In genomic region chr18:74796928-74797576, GRCh38 we compare ENCODE assay signal across 9 cellular contexts.
DNase-seq lines count a peak whose midpoint lies in the region; ATAC-seq lines count a peak whose summit lies in the region.
"Had no signal": no experiment of that assay in that cellular context is flagged by ENCODE, and none has a peak within 500 bp of the region (broad histone marks: within the 10 kb centered on the region; RNA-seq: fewer than 3 reads in every experiment).

No MANE protein-coding gene starts in this region.

- intact Hi-C loops in activated CD4-positive, alpha-beta memory T cell treated with anti-CD3 and anti-CD28 coated beads for 36 hours (cut with micrococcal nuclease): no loop called here

- H3K27me3 ChIP-seq in stomach smooth muscle (ENCODE audit: control insufficient read depth in 1 of 2, insufficient read depth in 2 of 2, low read length in 2 of 2): no peaks in the 10 kb centered on the region

- ATAC-seq in HG02642 (IDR thresholded peaks at IDR 0.05; ENCODE audit: poor library complexity, unreplicated experiment): peak; percentile 99

- peaks cover 4% of the 10 kb centered on the region for H3K4me1 ChIP-seq in stomach smooth muscle (ENCODE audit: control insufficient read depth, insufficient read depth, low read length)

- CTCF ChIA-PET in activated CD4-positive, alpha-beta memory T cell treated with anti-CD3 and anti-CD28 coated beads for 36 hours (lab: Charles Lee): interaction anchor here (0.7 kb wide), 1 partner anchor 1530 kb away, joined by 5 read pairs; no protein-coding TSS in a partner anchor
- CTCF ChIA-PET in activated CD4-positive, alpha-beta memory T cell treated with anti-CD3 and anti-CD28 coated beads, Interleukin-2, amount 10 ng/mL, durations not matched to agents 7 days and 5 days (lab: Charles Lee): no interaction called here

- DNase-seq in activated CD4-positive, alpha-beta memory T cell treated with anti-CD3 and anti-CD28 coated beads for 36 hours: peak; percentile 20
- no peak for DNase-seq in activated CD4-positive, alpha-beta memory T cell treated with anti-CD3 and anti-CD28 coated beads, Interleukin-2, amount 10 ng/mL, durations not matched to agents 7 days and 5 days
- peak; percentile 12 for DNase-seq in NCI-H774 (lab: John Stamatoyannopoulos, UW)
- peak; percentile 9 for DNase-seq in germinal center (ENCODE audit: low spot score)
- DNase-seq in HuH-7.5 (ENCODE audit: low spot score): no peak
- DNase-seq in GOT3 (lab: John Stamatoyannopoulos, UW): no peak
- DNase-seq: DND-41 had no signal

- no peak overlapping the region for H3K27ac Mint-ChIP-seq in activated CD4-positive, alpha-beta memory T cell treated with anti-CD3 and anti-CD28 coated beads for 36 hours
- no peak overlapping the region for H3K27ac Mint-ChIP-seq in activated CD4-positive, alpha-beta memory T cell treated with anti-CD3 and anti-CD28 coated beads, Interleukin-2, amount 10 ng/mL, durations not matched to agents 7 days and 5 days

- H3K27me3 Mint-ChIP-seq in activated CD4-positive, alpha-beta memory T cell treated with anti-CD3 and anti-CD28 coated beads for 36 hours: no peaks in the 10 kb centered on the region
- no peaks in the 10 kb centered on the region for H3K27me3 Mint-ChIP-seq in activated CD4-positive, alpha-beta memory T cell treated with anti-CD3 and anti-CD28 coated beads, Interleukin-2, amount 10 ng/mL, durations not matched to agents 7 days and 5 days

- no peaks in the 10 kb centered on the region for H3K36me3 ChIP-seq in stomach smooth muscle (ENCODE audit: control insufficient read depth in 2 of 2, insufficient read depth in 2 of 2, low read length in 2 of 2)

- H3K36me3 Mint-ChIP-seq in activated CD4-positive, alpha-beta memory T cell treated with anti-CD3 and anti-CD28 coated beads for 36 hours: no peaks in the 10 kb centered on the region
- no peaks in the 10 kb centered on the region for H3K36me3 Mint-ChIP-seq in activated CD4-positive, alpha-beta memory T cell treated with anti-CD3 and anti-CD28 coated beads, Interleukin-2, amount 10 ng/mL, durations not matched to agents 7 days and 5 days (ENCODE audit: low read depth)

- POLR2A ChIA-PET in activated CD4-positive, alpha-beta memory T cell treated with anti-CD3 and anti-CD28 coated beads for 36 hours (lab: Charles Lee): no interaction called here
- POLR2A ChIA-PET in activated CD4-positive, alpha-beta memory T cell treated with anti-CD3 and anti-CD28 coated beads, Interleukin-2, amount 10 ng/mL, durations not matched to agents 7 days and 5 days (lab: Charles Lee): interaction anchor here (0.6 to 1.2 kb wide), 3 partner anchors 9 to 259 kb away, joined by 3 to 4 read pairs (median 3); no protein-coding TSS in a partner anchor

- peak overlapping the region; percentile 29 to 31 for H3K4me3 ChIP-seq in stomach smooth muscle (ENCODE audit: low read length in 2 of 2)

- no peaks in the 10 kb centered on the region for H3K9me3 Mint-ChIP-seq in activated CD4-positive, alpha-beta memory T cell treated with anti-CD3 and anti-CD28 coated beads for 36 hours
- H3K9me3 Mint-ChIP-seq in activated CD4-positive, alpha-beta memory T cell treated with anti-CD3 and anti-CD28 coated beads, Interleukin-2, amount 10 ng/mL, durations not matched to agents 7 days and 5 days: no peaks in the 10 kb centered on the region

- H3K9me3 ChIP-seq in stomach smooth muscle (ENCODE audit: control insufficient read depth in 2 of 2, low read length in 2 of 2): no peaks in the 10 kb centered on the region

- H3K4me1 Mint-ChIP-seq in activated CD4-positive, alpha-beta memory T cell treated with anti-CD3 and anti-CD28 coated beads for 36 hours (ENCODE audit: low read depth): peaks cover 20% of the 10 kb centered on the region
- peaks cover 18% of the 10 kb centered on the region for H3K4me1 Mint-ChIP-seq in activated CD4-positive, alpha-beta memory T cell treated with anti-CD3 and anti-CD28 coated beads, Interleukin-2, amount 10 ng/mL, durations not matched to agents 7 days and 5 days

- no peak overlapping the region for H3K4me3 Mint-ChIP-seq in activated CD4-positive, alpha-beta memory T cell treated with anti-CD3 and anti-CD28 coated beads for 36 hours
- no peak overlapping the region for H3K4me3 Mint-ChIP-seq in activated CD4-positive, alpha-beta memory T cell treated with anti-CD3 and anti-CD28 coated beads, Interleukin-2, amount 10 ng/mL, durations not matched to agents 7 days and 5 days

- H3K27ac ChIP-seq in stomach smooth muscle (ENCODE audit: low read length): no peak overlapping the region

- H3K9ac ChIP-seq in stomach smooth muscle (ENCODE audit: low read length in 2 of 2): no peak overlapping the region

Comparison
In these comparisons a context has a peak if more than half of its experiments do, and no peak if none do; other contexts are left out.
1. DNase-seq: peak in activated CD4-positive, alpha-beta memory T cell treated with anti-CD3 and anti-CD28 coated beads for 36 hours (single experiment), NCI-H774 (single experiment) and germinal center (single experiment); none in activated CD4-positive, alpha-beta memory T cell treated with anti-CD3 and anti-CD28 coated beads, Interleukin-2, amount 10 ng/mL, durations not matched to agents 7 days and 5 days (single experiment), HuH-7.5 (single experiment) and GOT3 (single experiment).